ENCODE assay signal across 8 cellular contexts in genomic region chr22:48574776-48575566, GRCh38.
DNase-seq lines count a peak whose midpoint lies in the region; ATAC-seq and TF ChIP-seq lines count a peak whose summit lies in the region.

No MANE protein-coding gene starts in this region.

- peaks cover 2% of the 10 kb centered on the region for H3K4me1 Mint-ChIP-seq in CD8-positive, alpha-beta T cell (ENCODE audit: low read depth)

- no peak overlapping the region for H2BK120ac ChIP-seq in IMR-90 (ENCODE audit: low read depth, low read length)

- no peak overlapping the region for H2AK9ac ChIP-seq in IMR-90 (replicated peaks; ENCODE audit: low read depth, low read length, poor library complexity)

- H3K4ac ChIP-seq in IMR-90 (ENCODE audit: low read depth, low read length) = no peak overlapping the region

- CTCF ChIA-PET in CD8-positive, alpha-beta T cell (lab: Charles Lee) = no interaction called here
- CTCF ChIA-PET in IMR-90 (lab: Yijun Ruan, JAX) = no interaction called here

- no peak overlapping the region for H2AFZ ChIP-seq in IMR-90 (replicated peaks; ENCODE audit: low read length, poor library complexity)

- WGBS in IMR-90 (ENCODE audit: extremely low coverage in 2 of 2, insufficient read length in 1 of 2), 2 experiments = 3% methylated on average over 28 of the region's 84 CpGs; no CpG with 5 or more reads in 1 of the 2 experiments

- no peak overlapping the region for H3K4me3 ChIP-seq in CD8-positive, alpha-beta T cell (ENCODE audit: low read depth, low read length)
- H3K4me3 ChIP-seq in IMR-90 (ENCODE audit: insufficient read depth, low read depth, low read length) (no peak overlapping the region), Peyer's patch (no peak overlapping the region)

- H3K36me3 Mint-ChIP-seq in CD8-positive, alpha-beta T cell = no peaks in the 10 kb centered on the region

- H3K79me1 ChIP-seq in IMR-90 (ENCODE audit: low read depth in 1 of 2, low read length in 2 of 2) = no peaks in the 10 kb centered on the region

- no peak overlapping the region for H3K23ac ChIP-seq in IMR-90 (ENCODE audit: low read depth, low read length)

- H4K8ac ChIP-seq in IMR-90 (ENCODE audit: low read depth in 2 of 2, low read length in 2 of 2) = no peak overlapping the region

- peaks cover 5% of the 10 kb centered on the region for H3K27me3 ChIP-seq in CD8-positive, alpha-beta T cell (ENCODE audit: insufficient read depth, low read length)
- H3K27me3 ChIP-seq in IMR-90 (ENCODE audit: control insufficient read depth, insufficient read depth, low read length) (no peaks in the 10 kb centered on the region; the same call in 1 of the 2 replicates), Peyer's patch (peaks cover 0 to 2% of the 10 kb centered on the region in 2 donors)

- H3K9me3 Mint-ChIP-seq in CD8-positive, alpha-beta T cell = peaks cover 17% of the 10 kb centered on the region

- H3K4me3 Mint-ChIP-seq in CD8-positive, alpha-beta T cell = peak overlapping the region; percentile 45

- H2BK15ac ChIP-seq in IMR-90 (ENCODE audit: low read depth, low read length) = no peak overlapping the region

- no TSS peak for BruUV-seq in IMR-90 (replicated peaks; lab: Mats Ljungman, UMichigan)

- POLR2A ChIA-PET in CD8-positive, alpha-beta T cell (lab: Charles Lee) = no interaction called here
- POLR2A ChIA-PET in IMR-90 (lab: Charles Lee; ENCODE audit: unreplicated experiment) = no interaction called here

- no peak overlapping the region for H3K56ac ChIP-seq in IMR-90 (ENCODE audit: extremely low read depth, insufficient read depth, low read length)

- intact Hi-C loops in CD8-positive, alpha-beta T cell (cut with DNase I, micrococcal nuclease) = no loop called here
- intact Hi-C loops in IMR-90 (cut with micrococcal nuclease) = no loop called here
- intact Hi-C loops in left colon (cut with DNase I, micrococcal nuclease) = no loop called here

- H2AK5ac ChIP-seq in IMR-90 (ENCODE audit: low read depth, low read length) = no peak overlapping the region

- no peak for ATAC-seq in CD8-positive, alpha-beta T cell
- ATAC-seq in IMR-90 (ENCODE audit: low read depth) = no peak; the same call in 1 of the 2 replicates
- ATAC-seq in left colon = peak; percentile 58

- H3K9me3 ChIP-seq in CD8-positive, alpha-beta T cell (ENCODE audit: low read length) = no peaks in the 10 kb centered on the region
- peaks cover 14% of the 10 kb centered on the region for H3K9me3 ChIP-seq in IMR-90 (ENCODE audit: control insufficient read depth, insufficient read depth, low read length)
- H3K9me3 ChIP-seq in Peyer's patch = peaks cover 0 to 2% (median 0%) of the 10 kb centered on the region in 4 donors

- H2BK20ac ChIP-seq in IMR-90 (ENCODE audit: low read depth, low read length) = no peak overlapping the region

- no peak for DNase-seq in CD8-positive, alpha-beta T cell
- no peak for DNase-seq in IMR-90
- DNase-seq in amygdala (lab: John Stamatoyannopoulos, UW) = peak in 30 of 56 donors; percentile 14 to 74 (median 38)
- peak in 1 of 2 donors; percentile 21 for DNase-seq in left colon
- DNase-seq in HuH-7.5 (ENCODE audit: low spot score) = no peak
- DNase-seq in Peyer's patch = no peak
- DNase-seq in HPDE6-E6E7 (ENCODE audit: extremely low spot score) = no peak

- H3K9ac ChIP-seq in IMR-90 (ENCODE audit: low read depth, low read length) = no peak overlapping the region

- no peaks in the 10 kb centered on the region for H3K4me1 ChIP-seq in CD8-positive, alpha-beta T cell (ENCODE audit: insufficient read depth, low read length)
- H3K4me1 ChIP-seq in IMR-90 (ENCODE audit: control insufficient read depth, insufficient read depth, low read length) (no peaks in the 10 kb centered on the region), Peyer's patch (no peaks in the 10 kb centered on the region)

- TF ChIP-seq RAD21 in IMR-90 (IDR thresholded peaks at IDR 0.05; ENCODE audit: low read length) = no peak

- no peak overlapping the region for H3K4me2 ChIP-seq in IMR-90 (ENCODE audit: low read depth, low read length)

- no peak overlapping the region for H3K14ac ChIP-seq in IMR-90 (replicated peaks; ENCODE audit: low read depth, low read length)

- H4K91ac ChIP-seq in IMR-90 (ENCODE audit: insufficient read depth, low read depth, low read length) = no peak overlapping the region

- in situ Hi-C loops in IMR-90 (cut with MboI; ENCODE audit: low sequenced_read_pairs) = no loop called here

- dilution Hi-C loops in IMR-90 (cut with HindIII; ENCODE audit: low sequenced_read_pairs, unreplicated experiment) = no loop called here

- H4K5ac ChIP-seq in IMR-90 (ENCODE audit: low read depth, low read length) = no peak overlapping the region

- H3K9me1 ChIP-seq in IMR-90 (ENCODE audit: insufficient read depth, low read length) = no peaks in the 10 kb centered on the region

- H2BK5ac ChIP-seq in IMR-90 (ENCODE audit: low read depth, low read length, poor library complexity, severe bottlenecking) = no peak overlapping the region

- TF ChIP-seq CTCF in CD8-positive, alpha-beta T cell (IDR thresholded peaks at IDR 0.05) = no peak
- TF ChIP-seq CTCF in IMR-90 (conservative IDR thresholded peaks at IDR 0.05; ENCODE audit: low read depth, low read length) = peak; percentile 12; the same call in 1 of the 2 replicates
- TF ChIP-seq CTCF in Peyer's patch (IDR thresholded peaks at IDR 0.05) = peak in 3 of 6 experiments; percentile 18 to 43 (median 21)

- no peak overlapping the region for H3K18ac ChIP-seq in IMR-90 (ENCODE audit: low read depth, low read length)

- H3K27ac ChIP-seq in CD8-positive, alpha-beta T cell (ENCODE audit: low read depth, low read length) = no peak overlapping the region
- H3K27ac ChIP-seq in IMR-90 (ENCODE audit: insufficient read depth, low read length) (no peak overlapping the region), temporal lobe (ENCODE audit: low read depth, low read length) (peak overlapping the region; percentile 11), Peyer's patch (no peak overlapping the region)

- TF ChIP-seq POLR2A in IMR-90 (IDR thresholded peaks at IDR 0.05; ENCODE audit: low read depth, low read length) (no peak), Peyer's patch (IDR thresholded peaks at IDR 0.05) (no peak)

- H3K27me3 Mint-ChIP-seq in CD8-positive, alpha-beta T cell (ENCODE audit: low read depth) = peaks cover 30% of the 10 kb centered on the region

- no peaks in the 10 kb centered on the region for H3K36me3 ChIP-seq in CD8-positive, alpha-beta T cell (ENCODE audit: insufficient read depth, low read length)
- H3K36me3 ChIP-seq in IMR-90 (ENCODE audit: control insufficient read depth, insufficient read depth, low read length) (no peaks in the 10 kb centered on the region), Peyer's patch (no peaks in the 10 kb centered on the region)

- H3K27ac Mint-ChIP-seq in CD8-positive, alpha-beta T cell = no peak overlapping the region

- H4K20me1 ChIP-seq in IMR-90 (ENCODE audit: insufficient read depth, low read length) = no peaks in the 10 kb centered on the region

TF ChIP-seq in IMR-90, 13 proteins besides CTCF, POLR2A, EP300 and RAD21:
- no peak for TF ChIP-seq SMC3 (IDR thresholded peaks at IDR 0.05; ENCODE audit: low read depth, low read length)
- no peak for TF ChIP-seq ELK1 (IDR thresholded peaks at IDR 0.05; ENCODE audit: borderline replicate concordance, low read depth, low read length)
- TF ChIP-seq MXI1 (IDR thresholded peaks at IDR 0.05; ENCODE audit: borderline replicate concordance, low read depth, low read length) = no peak
- no peak for TF ChIP-seq FOS (IDR thresholded peaks at IDR 0.05; ENCODE audit: low read depth, low read length)

Comparison
In these comparisons a context has a peak if more than half of its experiments do, and no peak if none do; other contexts are left out.
1. DNase-seq: peak in amygdala (30 of 56); none in CD8-positive, alpha-beta T cell (0 of 7), IMR-90 (single experiment), HuH-7.5 (single experiment), Peyer's patch (0 of 3) and HPDE6-E6E7 (single experiment).